Comparison of ENCODE assay signal across 5 cellular contexts in genomic region chr5:19546521-19546920, GRCh38.
"Had no signal": no experiment of that assay in that cellular context is flagged by ENCODE, and none has a peak within 500 bp of the region (broad histone marks: within the 10 kb centered on the region; RNA-seq: fewer than 3 reads in every experiment).

No MANE protein-coding gene starts in this region.

- DNase-seq: H9, HCEC 1CT, KBM-7 had no signal

- ATAC-seq: GM23338, HepG2 had no signal
